Comparison of ENCODE assay signal across 1 cellular context in genomic region chr16:74903095-74903494, GRCh38.
TF ChIP-seq lines count a peak whose summit lies in the region.

No MANE protein-coding gene starts in this region.

TF ChIP-seq in SK-N-SH, 30 proteins besides CTCF, POLR2A, EP300 and RAD21 (continued from another document):
- TF ChIP-seq USF1 (IDR thresholded peaks at IDR 0.05; ENCODE audit: borderline replicate concordance, low read depth) (no peak), RXRA (IDR thresholded peaks at IDR 0.05; ENCODE audit: borderline replicate concordance, low read depth) (no peak), POLR2AphosphoS5 (IDR thresholded peaks at IDR 0.05; ENCODE audit: low read depth, low read length) (no peak), ELF1 (IDR thresholded peaks at IDR 0.05) (no peak), YY1 (IDR thresholded peaks at IDR 0.05; ENCODE audit: low read depth) (no peak), GATA2 (CRISPR knock-in tag; IDR thresholded peaks at IDR 0.05) (no peak), FOSL2 (IDR thresholded peaks at IDR 0.05; ENCODE audit: borderline replicate concordance, low read depth) (no peak), GABPA (IDR thresholded peaks at IDR 0.05; ENCODE audit: low read depth) (no peak)
- TF ChIP-seq, protein P1, sequence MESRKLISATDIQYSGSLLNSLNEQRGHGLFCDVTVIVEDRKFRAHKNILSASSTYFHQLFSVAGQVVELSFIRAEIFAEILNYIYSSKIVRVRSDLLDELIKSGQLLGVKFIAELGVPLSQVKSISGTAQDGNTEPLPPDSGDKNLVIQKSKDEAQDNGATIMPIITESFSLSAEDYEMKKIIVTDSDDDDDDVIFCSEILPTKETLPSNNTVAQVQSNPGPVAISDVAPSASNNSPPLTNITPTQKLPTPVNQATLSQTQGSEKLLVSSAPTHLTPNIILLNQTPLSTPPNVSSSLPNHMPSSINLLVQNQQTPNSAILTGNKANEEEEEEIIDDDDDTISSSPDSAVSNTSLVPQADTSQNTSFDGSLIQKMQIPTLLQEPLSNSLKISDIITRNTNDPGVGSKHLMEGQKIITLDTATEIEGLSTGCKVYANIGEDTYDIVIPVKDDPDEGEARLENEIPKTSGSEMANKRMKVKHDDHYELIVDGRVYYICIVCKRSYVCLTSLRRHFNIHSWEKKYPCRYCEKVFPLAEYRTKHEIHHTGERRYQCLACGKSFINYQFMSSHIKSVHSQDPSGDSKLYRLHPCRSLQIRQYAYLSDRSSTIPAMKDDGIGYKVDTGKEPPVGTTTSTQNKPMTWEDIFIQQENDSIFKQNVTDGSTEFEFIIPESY (IDR thresholded peaks at IDR 0.05; ENCODE audit: borderline replicate concordance, low read depth) = no peak
